8 cellular contexts compared by ENCODE assay signal in the genomic region with DNA sequence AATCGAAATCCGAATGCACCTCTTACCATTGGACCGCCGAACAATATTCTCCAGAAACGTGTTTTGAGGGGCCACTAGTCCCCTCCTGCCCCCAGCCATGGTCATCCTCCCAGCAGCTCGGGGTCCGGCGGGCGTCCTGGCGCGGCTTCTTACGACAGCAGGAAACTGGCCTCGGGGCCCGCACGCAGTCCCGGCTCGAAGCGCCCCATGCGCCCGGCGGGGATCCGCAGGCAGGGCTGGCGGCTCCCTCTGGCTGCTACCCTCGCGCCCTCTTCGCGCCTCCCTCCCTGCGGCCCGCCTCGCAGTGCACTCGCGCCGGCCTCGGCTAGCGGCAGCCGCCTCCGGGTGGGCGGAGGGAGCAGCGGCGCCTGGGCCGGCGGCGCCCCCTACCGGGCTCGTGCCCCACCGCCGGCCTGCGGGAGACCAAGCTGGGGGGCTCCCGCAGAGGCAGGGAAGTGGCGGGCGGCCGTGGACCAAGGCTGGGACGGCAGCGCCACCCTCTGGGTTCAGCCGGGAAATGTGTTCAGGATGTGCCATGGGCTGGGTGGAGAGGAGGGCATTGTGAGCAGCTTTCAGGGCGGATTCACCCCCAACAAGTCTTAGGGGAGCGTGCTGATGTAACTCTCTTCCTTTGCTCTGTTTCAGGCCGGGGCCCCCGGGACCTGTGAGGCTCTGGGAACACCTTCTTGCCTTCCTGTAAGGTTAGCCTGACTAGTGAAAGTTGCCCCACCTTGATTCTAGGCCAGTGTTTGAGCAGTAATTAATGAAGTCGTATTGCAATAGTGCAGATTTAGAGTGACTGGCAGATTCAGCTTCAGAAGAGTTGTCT. TPM values are rescaled to one million over a fixed set of nuclear protein-coding genes. Genes with fewer than 3 reads are reported as not detected.
DNase-seq lines count a peak whose midpoint lies in the region; ATAC-seq, FAIRE-seq and TF ChIP-seq lines count a peak whose summit lies in the region.

KCNH1 (minus strand) TSS at position 308 of the 829 bp plus-strand sequence; CDS start at position 105, 203 bp downstream.

- TF ChIP-seq CTCF in GM12865 (IDR thresholded peaks at IDR 0.05; ENCODE audit: insufficient read depth, low read depth, low read length, missing control alignments) (peak; percentile 72), NB4 (IDR thresholded peaks at IDR 0.05; ENCODE audit: low read depth, low read length) (peak; percentile 65), right atrium auricular region (IDR thresholded peaks at IDR 0.05) (peak; percentile 88 to 96)

- peak; percentile 84 for ATAC-seq in HG02588 (IDR thresholded peaks at IDR 0.05; ENCODE audit: unreplicated experiment)

- no peaks in the 10 kb centered on the region for H3K9me3 ChIP-seq in right atrium auricular region

- no peak within 1 kb of the TSS for H3K4me3 ChIP-seq in GM12865 (ENCODE audit: low read depth, low read length)
- no peak within 1 kb of the TSS for H3K4me3 ChIP-seq in NB4 (ENCODE audit: low read depth, low read length)
- H3K4me3 ChIP-seq in right atrium auricular region = peak within 1 kb of the TSS; percentile 2 to 49

- H3K4me1 ChIP-seq in right atrium auricular region = peaks cover 0 to 17% of the 10 kb centered on the region in 2 donors

- no peak within 1 kb of the TSS for H3K27ac ChIP-seq in right atrium auricular region

- no peak for TF ChIP-seq POLR2A in NB4 (IDR thresholded peaks at IDR 0.05; ENCODE audit: extremely low read depth, insufficient read length)

- peak; percentile 66 for FAIRE-seq in urothelium cell line (lab: Jason Lieb, UNC)

- H3K27me3 ChIP-seq in right atrium auricular region = peaks cover 0 to 8% of the 10 kb centered on the region in 2 donors

- DNase-seq in GM12865 (ENCODE audit: low read depth) (peak; percentile 78), NB4 (ENCODE audit: low read depth) (peak; percentile 83), SW480 (ENCODE audit: low spot score) (peak; percentile 55), amniotic epithelial cell (ENCODE audit: low read depth) (peak; percentile 61), right atrium auricular region (ENCODE audit: low spot score) (peak; percentile 69), putamen (ENCODE audit: low spot score) (peak; percentile 94), urothelium cell line (ENCODE audit: low spot score) (peak; percentile 71)

- H3K36me3 ChIP-seq in right atrium auricular region = no peaks in the 10 kb centered on the region

RNA-seq across cellular contexts. Expression of gene KCNH1, which starts in this region (rescaled TPM):
- total RNA-seq in right atrium auricular region = not detected

Comparison
In these comparisons a context has a peak if more than half of its experiments do, and no peak if none do; other contexts are left out.
1. Peak in DNase-seq and H3K4me3 ChIP-seq in right atrium auricular region; RNA of the gene not detected or under 1 TPM.